In genomic region chr11:124644426-124645280, GRCh38 we compare ENCODE assay signal across 7 cellular contexts. TPM values are rescaled to one million over a fixed set of nuclear protein-coding genes. Genes with fewer than 3 reads are reported as not detected.
DNase-seq lines count a peak whose midpoint lies in the region; ATAC-seq lines count a peak whose summit lies in the region.

No MANE protein-coding gene starts in this region.

- in situ Hi-C loops in SK-MEL-5 (cut with HindIII; ENCODE audit: low pct_unique_long_range_greater_than_20kb, low sequenced_read_pairs): no loop called here

- DNase-seq in ELF-1 (ENCODE audit: low read depth, low spot score) (peak; percentile 70), MG63 (peak; percentile 47), SK-MEL-5 (ENCODE audit: low read depth, low spot score) (peak; percentile 65), left colon (peak in 1 of 2 donors; percentile 49)
- peak; percentile 25 for DNase-seq in central memory CD4-positive, alpha-beta T cell
- no peak for DNase-seq in stimulated activated naive B cell treated with anti-CD40 and anti-IgM and Interleukin-4, amounts not matched to agents 10 μg/mL and 1 μg/mL and 100 μg/mL, for 72 hours

- no peak overlapping the region for H3K4me3 ChIP-seq in MG63

- ATAC-seq in GM21717 (IDR thresholded peaks at IDR 0.05; ENCODE audit: unreplicated experiment) (peak; percentile 69), left colon (peak; percentile 86)
- peak; percentile 75 to 79 for ATAC-seq in stimulated activated naive B cell treated with anti-CD40 and anti-IgM and Interleukin-4, amounts not matched to agents 10 μg/mL and 1 μg/mL and 100 μg/mL, for 72 hours (replicated peaks)

- no peak overlapping the region for H3K27ac Mint-ChIP-seq in stimulated activated naive B cell treated with anti-CD40 and anti-IgM and Interleukin-4, amounts not matched to agents 10 μg/mL and 1 μg/mL and 100 μg/mL, for 72 hours

- no peaks in the 10 kb centered on the region for H3K36me3 ChIP-seq in MG63

- peaks cover 9 to 19% of the 10 kb centered on the region in 2 donors for H3K4me1 Mint-ChIP-seq in stimulated activated naive B cell treated with anti-CD40 and anti-IgM and Interleukin-4, amounts not matched to agents 10 μg/mL and 1 μg/mL and 100 μg/mL, for 72 hours

- H3K9me3 ChIP-seq in MG63: no peaks in the 10 kb centered on the region

- H3K27me3 ChIP-seq in MG63: no peaks in the 10 kb centered on the region

- no peaks in the 10 kb centered on the region for H3K27me3 Mint-ChIP-seq in stimulated activated naive B cell treated with anti-CD40 and anti-IgM and Interleukin-4, amounts not matched to agents 10 μg/mL and 1 μg/mL and 100 μg/mL, for 72 hours

- H3K36me3 Mint-ChIP-seq in stimulated activated naive B cell treated with anti-CD40 and anti-IgM and Interleukin-4, amounts not matched to agents 10 μg/mL and 1 μg/mL and 100 μg/mL, for 72 hours: peaks cover 0 to 17% of the 10 kb centered on the region in 2 donors

- H3K4me3 Mint-ChIP-seq in stimulated activated naive B cell treated with anti-CD40 and anti-IgM and Interleukin-4, amounts not matched to agents 10 μg/mL and 1 μg/mL and 100 μg/mL, for 72 hours: peak overlapping the region in 1 of 2 donors; percentile 49

- H3K9me3 Mint-ChIP-seq in stimulated activated naive B cell treated with anti-CD40 and anti-IgM and Interleukin-4, amounts not matched to agents 10 μg/mL and 1 μg/mL and 100 μg/mL, for 72 hours: no peaks in the 10 kb centered on the region

- intact Hi-C loops in left colon (cut with DNase I, micrococcal nuclease): no loop called here

RNA-seq across cellular contexts. Expression of gene TBRG1, which starts 22.0 kb away (rescaled TPM):
- 13.2 and 24.9 TPM in 2 replicates for total RNA-seq in MG63 (2014; rRNA removed; shearing (Covaris generic); ENCODE audit: low replicate concordance)
- 19.1 and 22.0 TPM in 2 replicates for total RNA-seq in SK-MEL-5 (2014; rRNA removed; shearing (Covaris generic))
- 32.5 and 35.7 TPM in 2 replicates for polyA plus RNA-seq in SK-MEL-5 (2015; cell fraction: cytosol; rRNA removed)
- polyA plus RNA-seq in SK-MEL-5 (2015; cell fraction: nucleus; rRNA removed): 101 and 174 TPM in 2 replicates
- 10 to 100 TPM; 30.7 to 35.5 TPM for total RNA-seq in left colon

RNA-seq across cellular contexts. Expression of gene SIAE, which starts 28.9 kb away (rescaled TPM):
- total RNA-seq in MG63 (2014; rRNA removed; shearing (Covaris generic); ENCODE audit: low replicate concordance): 2.8 and 4.6 TPM in 2 replicates
- total RNA-seq in SK-MEL-5 (2014; rRNA removed; shearing (Covaris generic)): 27.9 and 29.1 TPM in 2 replicates
- polyA plus RNA-seq in SK-MEL-5 (2015; cell fraction: cytosol; rRNA removed): 33.8 and 50.2 TPM in 2 replicates
- polyA plus RNA-seq in SK-MEL-5 (2015; cell fraction: nucleus; rRNA removed): 19.3 and 30.2 TPM in 2 replicates
- total RNA-seq in left colon: 100 to 1,000 TPM; 207 to 293 TPM

RNA-seq across cellular contexts. Expression of gene SPA17, which starts 29.1 kb away (rescaled TPM):
- total RNA-seq in MG63 (2014; rRNA removed; shearing (Covaris generic); ENCODE audit: low replicate concordance): 19.0 and 32.4 TPM in 2 replicates
- 7.9 and 9.6 TPM in 2 replicates for total RNA-seq in SK-MEL-5 (2014; rRNA removed; shearing (Covaris generic))
- polyA plus RNA-seq in SK-MEL-5 (2015; cell fraction: cytosol; rRNA removed): 7.8 and 7.9 TPM in 2 replicates
- polyA plus RNA-seq in SK-MEL-5 (2015; cell fraction: nucleus; rRNA removed): 1.7 and 5.3 TPM in 2 replicates
- 1 to 10 TPM; 7.4 to 8.7 TPM for total RNA-seq in left colon

RNA-seq across cellular contexts. Expression of gene PANX3, which starts 33.4 kb away (rescaled TPM):
- not detected in 2 replicates for total RNA-seq in MG63 (2014; rRNA removed; shearing (Covaris generic); ENCODE audit: low replicate concordance)
- total RNA-seq in SK-MEL-5 (2014; rRNA removed; shearing (Covaris generic)): not detected in 2 replicates
- not detected in 2 replicates for polyA plus RNA-seq in SK-MEL-5 (2015; cell fraction: cytosol; rRNA removed)
- not detected in 2 replicates for polyA plus RNA-seq in SK-MEL-5 (2015; cell fraction: nucleus; rRNA removed)
- total RNA-seq in left colon: not detected
